Comparison of ENCODE assay signal across 20 cellular contexts in genomic region chr1:74508449-74508848, GRCh38. TPM values are rescaled to one million over a fixed set of nuclear protein-coding genes. Genes with fewer than 3 reads are reported as not detected.
A peak's percentile ranks its signal among the peaks of the same experiment; 100 is the strongest.
DNase-seq lines count a peak whose midpoint lies in the region; ATAC-seq and TF ChIP-seq lines count a peak whose summit lies in the region.
"Had no signal": no experiment of that assay in that cellular context is flagged by ENCODE, and none has a peak within 500 bp of the region (broad histone marks: within the 10 kb centered on the region; RNA-seq: fewer than 3 reads in every experiment).

No MANE protein-coding gene starts in this region.

- H3F3A ChIP-seq in GM23338 (replicated peaks; ENCODE audit: low read depth) = no peaks in the 10 kb centered on the region
- H3F3A ChIP-seq in neural progenitor cell (ENCODE audit: low read depth) = peaks cover 29% of the 10 kb centered on the region

- H3K27me3 ChIP-seq in GM23338 (ENCODE audit: insufficient read depth) = no peaks in the 10 kb centered on the region
- H3K27me3 ChIP-seq in neural progenitor cell = no peaks in the 10 kb centered on the region
- H3K27me3 ChIP-seq in upper lobe of right lung = no peaks in the 10 kb centered on the region
- H3K27me3 ChIP-seq: Peyer's patch had no signal

- H2AFZ ChIP-seq in GM23338 (peak overlapping the region; percentile 11; the same call in 1 of the 2 replicates), neural progenitor cell (replicated peaks) (peak overlapping the region; percentile 20)

- H3K79me2 ChIP-seq in GM23338 (replicated peaks; ENCODE audit: insufficient read depth) (no peaks in the 10 kb centered on the region), neural progenitor cell (ENCODE audit: low read depth) (no peaks in the 10 kb centered on the region)

- TF ChIP-seq CTCF in GM23338 (conservative IDR thresholded peaks at IDR 0.05; ENCODE audit: low read depth in 2 of 2) (no peak), brain (conservative IDR thresholded peaks at IDR 0.05) (no peak), neural progenitor cell (IDR thresholded peaks at IDR 0.05) (no peak), upper lobe of right lung (IDR thresholded peaks at IDR 0.05) (no peak)

- H3K36me3 ChIP-seq in GM23338 (ENCODE audit: insufficient read depth) (no peaks in the 10 kb centered on the region), neural progenitor cell (no peaks in the 10 kb centered on the region), upper lobe of right lung (no peaks in the 10 kb centered on the region)
- H3K36me3 ChIP-seq: Peyer's patch had no signal

- no peak overlapping the region for H3K27ac Mint-ChIP-seq in GM23338
- peak overlapping the region in 4 of 5 experiments; percentile 15 to 79 (median 33) for H3K27ac Mint-ChIP-seq in brain
- peak overlapping the region; percentile 90 for H3K27ac Mint-ChIP-seq in neural progenitor cell
- H3K27ac Mint-ChIP-seq: CD14-positive monocyte had no signal

- H3K27ac ChIP-seq in GM23338 (ENCODE audit: low read depth) = no peak overlapping the region
- no peak overlapping the region for H3K27ac ChIP-seq in neural progenitor cell
- no peak overlapping the region for H3K27ac ChIP-seq in upper lobe of right lung
- H3K27ac ChIP-seq: Peyer's patch had no signal

- no peaks in the 10 kb centered on the region for H3K9me2 ChIP-seq in GM23338 (ENCODE audit: insufficient read depth)

- H3K4me1 Mint-ChIP-seq in GM23338 = peaks cover 29% of the 10 kb centered on the region
- peaks cover 57% of the 10 kb centered on the region for H3K4me1 Mint-ChIP-seq in brain
- H3K4me1 Mint-ChIP-seq in neural progenitor cell = peaks cover 73% of the 10 kb centered on the region
- H3K4me1 Mint-ChIP-seq: CD14-positive monocyte had no signal

- no peak overlapping the region for H3K9ac ChIP-seq in neural progenitor cell

- H3K4me3 ChIP-seq in GM23338 = no peak overlapping the region
- H3K4me3 ChIP-seq in neural progenitor cell = no peak overlapping the region
- H3K4me3 ChIP-seq in upper lobe of right lung = no peak overlapping the region
- H3K4me3 ChIP-seq: Peyer's patch had no signal

- H4K20me1 ChIP-seq in GM23338 (replicated peaks; ENCODE audit: insufficient read depth) = no peaks in the 10 kb centered on the region
- H4K20me1 ChIP-seq in neural progenitor cell (ENCODE audit: low read depth) = no peaks in the 10 kb centered on the region

- H3K27me3 Mint-ChIP-seq in GM23338 (ENCODE audit: insufficient read depth, low read depth, poor library complexity) = peaks cover 7% of the 10 kb centered on the region
- no peaks in the 10 kb centered on the region for H3K27me3 Mint-ChIP-seq in brain
- H3K27me3 Mint-ChIP-seq in neural progenitor cell (ENCODE audit: insufficient read depth, low read depth) = no peaks in the 10 kb centered on the region

- ATAC-seq in GM23338 (peak; percentile 56), upper lobe of right lung (no peak), GM21367 (IDR thresholded peaks at IDR 0.05; ENCODE audit: unreplicated experiment) (no peak), GM21423 (IDR thresholded peaks at IDR 0.05; ENCODE audit: unreplicated experiment) (no peak)
- ATAC-seq: Right ventricle myocardium inferior had no signal

- no peak overlapping the region for H3K4me2 ChIP-seq in GM23338
- peak overlapping the region; percentile 3 for H3K4me2 ChIP-seq in neural progenitor cell

- peaks cover 24% of the 10 kb centered on the region for H3K4me1 ChIP-seq in GM23338 (ENCODE audit: insufficient read depth)
- peaks cover 55% of the 10 kb centered on the region for H3K4me1 ChIP-seq in neural progenitor cell
- H3K4me1 ChIP-seq in upper lobe of right lung = no peaks in the 10 kb centered on the region
- H3K4me1 ChIP-seq: Peyer's patch had no signal

- H3K9me3 ChIP-seq in neural progenitor cell (ENCODE audit: low read depth) (no peaks in the 10 kb centered on the region), upper lobe of right lung (no peaks in the 10 kb centered on the region)
- H3K9me3 ChIP-seq: Peyer's patch had no signal

- no peak overlapping the region for H3K4me3 Mint-ChIP-seq in GM23338
- no peak overlapping the region for H3K4me3 Mint-ChIP-seq in brain
- peak overlapping the region; percentile 19 for H3K4me3 Mint-ChIP-seq in neural progenitor cell
- H3K4me3 Mint-ChIP-seq: CD14-positive monocyte had no signal

- no peaks in the 10 kb centered on the region for H3K36me3 Mint-ChIP-seq in GM23338 (ENCODE audit: low read depth)
- no peaks in the 10 kb centered on the region for H3K36me3 Mint-ChIP-seq in brain
- H3K36me3 Mint-ChIP-seq in neural progenitor cell = no peaks in the 10 kb centered on the region
- H3K36me3 Mint-ChIP-seq: CD14-positive monocyte had no signal

- DNase-seq in GM23338 (ENCODE audit: low spot score) (peak; percentile 41), NCI-H69 (lab: John Stamatoyannopoulos, UW) (peak; percentile 67), neural progenitor cell (ENCODE audit: low spot score) (peak; percentile 64), upper lobe of right lung (no peak)
- DNase-seq: AML-193, GDM1, GOT3, MM.1S, NCI-H1092, NCI-H1436 treated with DMSO at 0.1 percent for 48 hours, NCI-H2029 treated with DMSO at 0.1 percent for 48 hours, NCI-H2171, NCI-H526, Peyer's patch had no signal

- H3K9me3 Mint-ChIP-seq in GM23338 (no peaks in the 10 kb centered on the region), brain (no peaks in the 10 kb centered on the region), neural progenitor cell (peaks cover 2% of the 10 kb centered on the region)

- intact Hi-C loops in upper lobe of right lung (cut with DNase I) = no loop called here

TF ChIP-seq in GM23338, 12 proteins besides CTCF, POLR2A, EP300 and RAD21 (continues in another document):
- TF ChIP-seq STAT1 (IDR thresholded peaks at IDR 0.05; ENCODE audit: unreplicated experiment) = no peak
- TF ChIP-seq ZNF331 (CRISPR knock-in tag; IDR thresholded peaks at IDR 0.05; ENCODE audit: low read depth) = no peak
- no peak for TF ChIP-seq NANOG (IDR thresholded peaks at IDR 0.05; ENCODE audit: borderline replicate concordance)
- no peak for TF ChIP-seq POLR2AphosphoS5 (IDR thresholded peaks at IDR 0.05; ENCODE audit: low read depth)
- TF ChIP-seq EZH2 (IDR thresholded peaks at IDR 0.05; ENCODE audit: low read depth, unreplicated experiment) = no peak
- TF ChIP-seq CREB1 (CRISPR knock-in tag; IDR thresholded peaks at IDR 0.05; ENCODE audit: low read depth) = no peak
- TF ChIP-seq EZH2phosphoT487 (IDR thresholded peaks at IDR 0.05; ENCODE audit: unreplicated experiment) = no peak
- no peak for TF ChIP-seq JUNB (IDR thresholded peaks at IDR 0.05; ENCODE audit: unreplicated experiment)
- TF ChIP-seq REST (IDR thresholded peaks at IDR 0.05; ENCODE audit: unreplicated experiment) = no peak

RNA-seq across cellular contexts. Expression of gene LRRC53, which starts 4.0 kb away (rescaled TPM):
- total RNA-seq in GM23338 (2014; rRNA removed; shearing (Covaris generic)) = not detected in 2 replicates
- polyA plus RNA-seq in GM23338 (2016; fragmentation: Nextera tagmentation; extraction: Ambion mirVana) (not detected in 2 replicates), brain (ENCODE audit: insufficient read depth, low read depth, low replicate concordance) (not detected)
- total RNA-seq in neural progenitor cell (ENCODE audit: low replicate concordance) (not detected in 2 replicates), upper lobe of right lung (not detected)
- total RNA-seq: Peyer's patch, Right ventricle myocardium inferior, SK-MEL-5 had no signal
- polyA plus RNA-seq: CD14-positive monocyte had no signal
